ENCODE assay signal across 25 cellular contexts in the genomic region with DNA sequence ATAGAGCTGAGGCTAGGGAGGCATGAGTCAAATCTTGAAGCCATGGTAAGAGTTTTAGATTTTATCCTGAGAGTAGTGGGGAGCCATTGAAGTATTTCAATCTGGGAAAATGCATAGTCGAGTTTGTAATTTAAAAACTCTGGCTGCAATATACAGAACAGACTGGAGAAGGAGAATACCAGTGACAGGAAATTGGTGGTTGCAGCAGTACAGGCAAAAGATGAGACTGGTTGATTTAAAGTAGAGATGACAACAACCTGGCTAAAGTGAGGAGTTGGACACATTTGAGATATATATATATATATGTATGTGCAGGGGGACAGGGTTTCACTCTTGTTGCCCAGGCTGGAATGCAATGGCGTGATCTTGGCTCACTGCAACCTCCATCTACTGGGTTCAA. TPM values are rescaled to one million over a fixed set of nuclear protein-coding genes. Genes with fewer than 3 reads are reported as not detected.
"Had no signal": no experiment of that assay in that cellular context is flagged by ENCODE, and none has a peak within 500 bp of the region (broad histone marks: within the 10 kb centered on the region; RNA-seq: fewer than 3 reads in every experiment).

No MANE protein-coding gene starts in this region.

- ATAC-seq: activated CD4-positive, CD25-positive, alpha-beta regulatory T cell treated with anti-CD3 and anti-CD28 coated beads, Interleukin-2, amount 50 U/mL, for 24 hours; activated CD8-positive, alpha-beta memory T cell treated with anti-CD3 and anti-CD28 coated beads, Interleukin-2, amount 10 ng/mL, durations not matched to agents 7 days and 5 days; PC-3; Right ventricle myocardium inferior had no signal

- H3K36me3 Mint-ChIP-seq: activated CD8-positive, alpha-beta memory T cell treated with anti-CD3 and anti-CD28 coated beads, Interleukin-2, amount 10 ng/mL, durations not matched to agents 7 days and 5 days; activated naive CD4-positive, alpha-beta T cell treated with anti-CD3 and anti-CD28 coated beads, Interleukin-2, amount 10 ng/mL, durations not matched to agents 7 days and 5 days; activated naive CD8-positive, alpha-beta T cell treated with anti-CD3 and anti-CD28 coated beads for 36 hours; IgD-negative memory B cell had no signal

- H3K9me3 Mint-ChIP-seq: activated naive CD8-positive, alpha-beta T cell treated with anti-CD3 and anti-CD28 coated beads for 36 hours; activated T-cell treated with anti-CD3 and anti-CD28 coated beads, Interleukin-2, amount 50 U/mL, for 24 hours had no signal

- H3K9me3 ChIP-seq: breast epithelium, MG63 had no signal

- H3K27me3 ChIP-seq: breast epithelium, MG63 had no signal

- H3K4me1 Mint-ChIP-seq: IgD-negative memory B cell had no signal

- H3K4me1 ChIP-seq: breast epithelium had no signal

- H3K36me3 ChIP-seq: breast epithelium, MG63 had no signal

- H3K27ac Mint-ChIP-seq: activated CD8-positive, alpha-beta memory T cell treated with anti-CD3 and anti-CD28 coated beads, Interleukin-2, amount 10 ng/mL, durations not matched to agents 7 days and 5 days; activated naive CD4-positive, alpha-beta T cell treated with anti-CD3 and anti-CD28 coated beads, Interleukin-2, amount 10 ng/mL, durations not matched to agents 7 days and 5 days; activated naive CD8-positive, alpha-beta T cell treated with anti-CD3 and anti-CD28 coated beads for 36 hours; activated T-cell treated with anti-CD3 and anti-CD28 coated beads, Interleukin-2, amount 50 U/mL, for 24 hours; IgD-negative memory B cell had no signal

- DNase-seq: activated CD4-positive, alpha-beta T cell treated with anti-CD3 and anti-CD28 coated beads for 4 hours; activated CD4-positive, alpha-beta T cell treated with anti-CD3 and anti-CD28 coated beads, Interleukin-2, amount 50 U/mL, for 48 hours; activated CD8-positive, alpha-beta memory T cell treated with anti-CD3 and anti-CD28 coated beads, Interleukin-2, amount 10 ng/mL, durations not matched to agents 7 days and 5 days; activated gamma-delta T cell treated with Interleukin-2 at 50 U/mL for 16 hours; activated naive CD4-positive, alpha-beta T cell treated with anti-CD3 and anti-CD28 coated beads, Interleukin-2, amount 10 ng/mL, durations not matched to agents 7 days and 5 days; activated naive CD8-positive, alpha-beta T cell treated with anti-CD3 and anti-CD28 coated beads for 36 hours; activated T-cell treated with anti-CD3 and anti-CD28 coated beads, Interleukin-2, amount 50 U/mL, for 24 hours; aorta; caudate nucleus; KG1; MG63; NCI-H1105; NCI-H1436 treated with DMSO at 0.1 percent for 48 hours; NCI-H187 treated with DMSO at 0.1 percent for 48 hours; NCI-H2081 treated with DMSO at 0.1 percent for 48 hours; NCI-H446; NCI-H524; T-helper 1 cell had no signal

- H3K4me3 ChIP-seq: breast epithelium, MG63, SK-N-MC had no signal

- H3K4me3 Mint-ChIP-seq: activated CD8-positive, alpha-beta memory T cell treated with anti-CD3 and anti-CD28 coated beads, Interleukin-2, amount 10 ng/mL, durations not matched to agents 7 days and 5 days; activated naive CD4-positive, alpha-beta T cell treated with anti-CD3 and anti-CD28 coated beads, Interleukin-2, amount 10 ng/mL, durations not matched to agents 7 days and 5 days; activated naive CD8-positive, alpha-beta T cell treated with anti-CD3 and anti-CD28 coated beads for 36 hours; activated T-cell treated with anti-CD3 and anti-CD28 coated beads, Interleukin-2, amount 50 U/mL, for 24 hours had no signal

- H3K27ac ChIP-seq: breast epithelium, SK-N-MC had no signal

RNA-seq across cellular contexts. Expression of gene HORMAD2, which starts 6.2 kb away (rescaled TPM):
- total RNA-seq: activated naive CD8-positive, alpha-beta T cell treated with anti-CD3 and anti-CD28 coated beads for 36 hours; aorta; breast epithelium; LHCN-M2; PC-3; Right ventricle myocardium inferior had no signal
- polyA plus RNA-seq: aorta, IgD-negative memory B cell had no signal
